In the genomic region with DNA sequence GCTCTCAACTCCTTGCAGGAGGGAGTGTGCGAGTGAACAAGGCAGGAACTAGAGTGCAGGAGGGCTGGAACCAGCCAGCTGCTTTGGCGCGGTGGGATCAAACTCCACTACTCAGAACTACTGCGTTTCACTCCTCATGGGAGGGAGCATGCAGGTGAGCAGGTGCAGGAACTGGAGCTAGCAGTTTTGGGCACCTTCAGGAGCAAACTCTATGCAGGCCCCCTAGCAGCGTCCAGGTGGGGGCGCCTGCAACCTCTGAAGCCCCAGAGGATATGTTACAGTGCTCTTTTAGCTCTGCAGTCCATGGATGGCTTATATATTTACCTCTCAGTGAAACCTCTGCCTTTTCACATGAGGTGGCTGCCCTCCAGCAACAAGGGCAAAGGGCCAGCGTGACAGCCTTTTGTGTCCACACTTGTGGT, we compare ENCODE assay signal across 8 cellular contexts.
DNase-seq lines count a peak whose midpoint lies in the region; ATAC-seq, FAIRE-seq and TF ChIP-seq lines count a peak whose summit lies in the region.

No MANE protein-coding gene starts in this region.

- no peaks in the 10 kb centered on the region for H3K79me2 ChIP-seq in endothelial cell of umbilical vein (ENCODE audit: control insufficient read depth, insufficient read depth, low read length)
- no peaks in the 10 kb centered on the region for H3K79me2 ChIP-seq in osteoblast (ENCODE audit: insufficient read depth, low read length)

- H3K4me1 ChIP-seq in endothelial cell of umbilical vein (ENCODE audit: control insufficient read depth, extremely low read depth, insufficient read depth, low read length) (peaks cover 3% of the 10 kb centered on the region), osteoblast (ENCODE audit: insufficient read depth, low read length) (peaks cover 8% of the 10 kb centered on the region)
- H3K4me1 ChIP-seq in effector memory CD4-positive, alpha-beta T cell (ENCODE audit: control insufficient read depth, insufficient read depth, low read length, poor library complexity, severe bottlenecking), result no peaks in the 10 kb centered on the region

- FAIRE-seq in endothelial cell of umbilical vein (lab: Jason Lieb, UNC), result no peak

- no peak overlapping the region for H3K4me2 ChIP-seq in endothelial cell of umbilical vein (ENCODE audit: insufficient read depth, low read length)
- peak overlapping the region; percentile 4 for H3K4me2 ChIP-seq in osteoblast (ENCODE audit: insufficient read depth, low read length)

- no peaks in the 10 kb centered on the region for H3K36me3 ChIP-seq in endothelial cell of umbilical vein (ENCODE audit: control insufficient read depth in 2 of 2, extremely low read depth in 1 of 2, insufficient read depth in 2 of 2, low read length in 2 of 2)
- no peaks in the 10 kb centered on the region for H3K36me3 ChIP-seq in osteoblast (ENCODE audit: insufficient read depth, low read length)
- H3K36me3 ChIP-seq in effector memory CD4-positive, alpha-beta T cell (ENCODE audit: control insufficient read depth, insufficient read depth, low read length), result no peaks in the 10 kb centered on the region

- POLR2A ChIA-PET in endothelial cell of umbilical vein (lab: Charles Lee), result no interaction called here

- no peaks in the 10 kb centered on the region for H3K9me1 ChIP-seq in endothelial cell of umbilical vein (replicated peaks; ENCODE audit: control insufficient read depth, extremely low read depth, insufficient read depth, low read length)

- H3K27ac ChIP-seq in endothelial cell of umbilical vein (ENCODE audit: insufficient read depth, low read depth, low read length) (no peak overlapping the region), osteoblast (ENCODE audit: low read depth, low read length) (no peak overlapping the region)
- no peak overlapping the region for H3K27ac ChIP-seq in effector memory CD4-positive, alpha-beta T cell (ENCODE audit: insufficient read depth, low read length, poor library complexity, severe bottlenecking)

- H3K4me3 ChIP-seq in LNCaP clone FGC (ENCODE audit: low read depth, low read length), result no peak overlapping the region
- H3K4me3 ChIP-seq in endothelial cell of umbilical vein (replicated peaks in 1 of 3; ENCODE audit: insufficient read depth in 1 of 3, low read depth in 1 of 3, low read length in 3 of 3), result no peak overlapping the region
- no peak overlapping the region for H3K4me3 ChIP-seq in osteoblast (ENCODE audit: insufficient read depth, low read length)
- H3K4me3 ChIP-seq in effector memory CD4-positive, alpha-beta T cell (ENCODE audit: insufficient read depth, low read depth, low read length, poor library complexity, severe bottlenecking), result no peak overlapping the region

- dilution Hi-C loops in endothelial cell of umbilical vein (cut with MboI; ENCODE audit: extremely low pct_ligation_motif_present, low sequenced_read_pairs), result no loop called here

- H2AFZ ChIP-seq in endothelial cell of umbilical vein (ENCODE audit: low read depth, low read length) (peak overlapping the region; percentile 49), osteoblast (ENCODE audit: low read length) (peak overlapping the region; percentile 73)

- CTCF ChIA-PET in endothelial cell of umbilical vein (lab: Charles Lee), result interaction anchor here (0.6 to 1.4 kb wide), 6 partner anchors 9 to 1310 kb away, joined by 3 to 6 read pairs (median 3); no protein-coding TSS in a partner anchor

- BruUV-seq in endothelial cell of umbilical vein (replicated peaks; lab: Mats Ljungman, UMichigan), result no TSS peak

- H4K20me1 ChIP-seq in endothelial cell of umbilical vein (replicated peaks; ENCODE audit: control insufficient read depth, extremely low read depth, insufficient read depth, low read length) (no peaks in the 10 kb centered on the region), osteoblast (ENCODE audit: insufficient read depth, low read length) (no peaks in the 10 kb centered on the region)

- TF ChIP-seq CTCF in LNCaP clone FGC (IDR thresholded peaks at IDR 0.05; ENCODE audit: control insufficient read depth, extremely low read depth, insufficient read depth) (peak; percentile 19; the same call in 1 of the 2 replicates), endothelial cell of umbilical vein (IDR thresholded peaks at IDR 0.05; ENCODE audit: extremely low read depth in 1 of 2, insufficient read depth in 1 of 2, low read depth in 1 of 2, low read length in 2 of 2) (peak in 1 of 2 donors; percentile 9), osteoblast (IDR thresholded peaks at IDR 0.05; ENCODE audit: extremely low read depth, low read depth, low read length) (peak; percentile 36)

- DNase-seq in LNCaP clone FGC (ENCODE audit: low read depth) (no peak), endothelial cell of umbilical vein (ENCODE audit: low read depth, low spot score) (no peak), osteoblast (ENCODE audit: insufficient read length, low spot score, missing footprints) (no peak), putamen (ENCODE audit: low spot score) (no peak)
- no peak for DNase-seq in stimulated activated naive CD4-positive, alpha-beta T cell (lab: John Stamatoyannopoulos, UW)
- no peak for DNase-seq in effector memory CD4-positive, alpha-beta T cell

- H3K27me3 ChIP-seq in endothelial cell of umbilical vein (ENCODE audit: control insufficient read depth in 2 of 2, insufficient read depth in 2 of 2, low read length in 2 of 2) (no peaks in the 10 kb centered on the region), osteoblast (ENCODE audit: insufficient read depth, low read length) (no peaks in the 10 kb centered on the region)
- H3K27me3 ChIP-seq in effector memory CD4-positive, alpha-beta T cell (replicated peaks; ENCODE audit: control insufficient read depth, insufficient read depth, low read length, poor library complexity, severe bottlenecking), result no peaks in the 10 kb centered on the region

- peak; percentile 81 for ATAC-seq in GM19438 (IDR thresholded peaks at IDR 0.05; ENCODE audit: low read depth, unreplicated experiment)
- no peak for ATAC-seq in HG02870 (IDR thresholded peaks at IDR 0.05; ENCODE audit: unreplicated experiment)

- intact Hi-C loops in endothelial cell of umbilical vein (cut with micrococcal nuclease), result no loop called here

- no peak for TF ChIP-seq POLR2A in endothelial cell of umbilical vein (IDR thresholded peaks at IDR 0.05; ENCODE audit: low read depth, low read length)

- no peaks in the 10 kb centered on the region for H3K9me3 ChIP-seq in endothelial cell of umbilical vein (replicated peaks; ENCODE audit: control insufficient read depth, insufficient read depth, low read length)
- H3K9me3 ChIP-seq in osteoblast (ENCODE audit: low read depth, low read length), result no peaks in the 10 kb centered on the region
- H3K9me3 ChIP-seq in effector memory CD4-positive, alpha-beta T cell (ENCODE audit: control insufficient read depth, low read length), result no peaks in the 10 kb centered on the region

- no peak overlapping the region for H3K9ac ChIP-seq in endothelial cell of umbilical vein (replicated peaks; ENCODE audit: extremely low read depth, insufficient read depth, low read length)

TF ChIP-seq in endothelial cell of umbilical vein, 7 proteins besides CTCF, POLR2A, EP300 and RAD21:
- no peak for TF ChIP-seq JUN (IDR thresholded peaks at IDR 0.05; ENCODE audit: borderline replicate concordance, insufficient read depth, insufficient read length, low read depth)
- no peak for TF ChIP-seq EZH2 (IDR thresholded peaks at IDR 0.05; ENCODE audit: borderline replicate concordance, low read depth, low read length, severe bottlenecking)
- TF ChIP-seq MYC (IDR thresholded peaks at IDR 0.05; ENCODE audit: low read depth, low read length), result no peak
- TF ChIP-seq GATA2 (IDR thresholded peaks at IDR 0.05; ENCODE audit: insufficient read depth, insufficient read length, low read depth, low read length), result no peak
- TF ChIP-seq, protein P1, sequence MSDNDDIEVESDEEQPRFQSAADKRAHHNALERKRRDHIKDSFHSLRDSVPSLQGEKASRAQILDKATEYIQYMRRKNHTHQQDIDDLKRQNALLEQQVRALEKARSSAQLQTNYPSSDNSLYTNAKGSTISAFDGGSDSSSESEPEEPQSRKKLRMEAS (IDR thresholded peaks at IDR 0.05; ENCODE audit: insufficient read depth, insufficient read length), result no peak
- no peak for TF ChIP-seq POLR2AphosphoS5 (IDR thresholded peaks at IDR 0.05; ENCODE audit: insufficient read depth, low read depth, low read length)
